In genomic region chr10:71064413-71065118, GRCh38 we compare ENCODE assay signal across 14 cellular contexts.
DNase-seq lines count a peak whose midpoint lies in the region; ATAC-seq, FAIRE-seq and TF ChIP-seq lines count a peak whose summit lies in the region.
"Had no signal": no experiment of that assay in that cellular context is flagged by ENCODE, and none has a peak within 500 bp of the region (broad histone marks: within the 10 kb centered on the region; RNA-seq: fewer than 3 reads in every experiment).

No MANE protein-coding gene starts in this region.

- H3K27ac ChIP-seq in HepG2 (ENCODE audit: extremely low read length, insufficient read depth, low read length), result no peak overlapping the region
- H3K27ac ChIP-seq in right lobe of liver, result no peak overlapping the region
- no peak overlapping the region for H3K27ac ChIP-seq in esophagus squamous epithelium
- H3K27ac ChIP-seq: uterus had no signal

- H3K9me3 ChIP-seq in HepG2 (ENCODE audit: low read length) (no peaks in the 10 kb centered on the region), right lobe of liver (no peaks in the 10 kb centered on the region), esophagus squamous epithelium (no peaks in the 10 kb centered on the region)
- H3K9me3 ChIP-seq: uterus had no signal

- FAIRE-seq in HepG2 (lab: Jason Lieb, UNC), result no peak

- H2AFZ ChIP-seq in HepG2 (ENCODE audit: low read length), result no peak overlapping the region

- TF ChIP-seq EP300 in HepG2 (IDR thresholded peaks at IDR 0.05; ENCODE audit: low read depth in 2 of 2, low read length in 2 of 2) (no peak), HepG2 (CRISPR knock-in tag; IDR thresholded peaks at IDR 0.05; ENCODE audit: borderline replicate concordance) (no peak)

- 0 out of 2 replicates have a peak overlapping the region, but pooled peaks have one; percentile 3 for H3K4me2 ChIP-seq in HepG2 (ENCODE audit: low read depth, low read length)

- H3K79me2 ChIP-seq in HepG2 (ENCODE audit: insufficient read depth, low read length), result no peaks in the 10 kb centered on the region

- peak overlapping the region; percentile 18 for H3K4me3 Mint-ChIP-seq in type B pancreatic cell
- H3K4me3 Mint-ChIP-seq: activated CD4-positive, alpha-beta memory T cell treated with anti-CD3 and anti-CD28 coated beads for 36 hours had no signal

- no peaks in the 10 kb centered on the region for H3K9me3 Mint-ChIP-seq in type B pancreatic cell
- H3K9me3 Mint-ChIP-seq: activated CD4-positive, alpha-beta memory T cell treated with anti-CD3 and anti-CD28 coated beads for 36 hours had no signal

- ATAC-seq in HepG2, result no peak
- ATAC-seq in right lobe of liver, result no peak
- peak; percentile 53 to 74 for ATAC-seq in left cardiac atrium
- no peak for ATAC-seq in HG02840 (IDR thresholded peaks at IDR 0.05; ENCODE audit: low FRiP score, unreplicated experiment)
- no peak for ATAC-seq in HG02588 (IDR thresholded peaks at IDR 0.05; ENCODE audit: unreplicated experiment)

- TF ChIP-seq POLR2A in HepG2 (IDR thresholded peaks at IDR 0.05; ENCODE audit: insufficient read depth in 1 of 2, low read depth in 2 of 2, low read length in 2 of 2) (no peak), right lobe of liver (IDR thresholded peaks at IDR 0.05) (no peak), esophagus squamous epithelium (IDR thresholded peaks at IDR 0.05) (no peak)

- whole genome bisulfite sequencing in HepG2 (ENCODE audit: low lambda C conversion rate), result 15% methylated on average over 9 of the region's 13 CpGs
- 41% methylated on average over 10 of the region's 13 CpGs for WGBS in right lobe of liver (ENCODE audit: insufficient coverage, low coverage, low lambda C conversion rate, missing lambda C conversion rate)
- WGBS in esophagus squamous epithelium, 2 donors, result 63 to 74% methylated on average over 9 to 12 of the region's 13 CpGs

- H3K4me1 ChIP-seq in HepG2 (ENCODE audit: insufficient read depth, low read length) (no peaks in the 10 kb centered on the region), right lobe of liver (no peaks in the 10 kb centered on the region), esophagus squamous epithelium (peaks cover 7 to 24% (median 10%) of the 10 kb centered on the region in 3 donors)
- H3K4me1 ChIP-seq: uterus had no signal

- POLR2A ChIA-PET in HepG2 (lab: Yijun Ruan, JAX), result no interaction called here

- no peak for TF ChIP-seq CTCF in HepG2 (CRISPR knock-in tag; IDR thresholded peaks at IDR 0.05)
- TF ChIP-seq CTCF in right lobe of liver (IDR thresholded peaks at IDR 0.05), result no peak
- no peak for TF ChIP-seq CTCF in type B pancreatic cell (conservative IDR thresholded peaks at IDR 0.05)
- TF ChIP-seq CTCF in esophagus squamous epithelium (IDR thresholded peaks at IDR 0.05), result peak in 1 of 6 experiments; percentile 27

- H3K27me3 ChIP-seq in HepG2 (ENCODE audit: control insufficient read depth in 1 of 2, insufficient read depth in 2 of 2, low read length in 2 of 2) (peaks cover 6 to 52% of the 10 kb centered on the region in 2 experiments; a peak in 4 of 5 replicates), right lobe of liver (no peaks in the 10 kb centered on the region), esophagus squamous epithelium (no peaks in the 10 kb centered on the region)
- H3K27me3 ChIP-seq: uterus had no signal

- no peak for TF ChIP-seq RAD21 in HepG2 (CRISPR knock-in tag; IDR thresholded peaks at IDR 0.05)

- no peaks in the 10 kb centered on the region for H4K20me1 ChIP-seq in HepG2 (ENCODE audit: insufficient read depth, low read length)

- no TSS peak for BruUV-seq in HepG2 (replicated peaks; lab: Mats Ljungman, UMichigan)

- H3K4me3 ChIP-seq in HepG2 (replicated peaks in 1 of 3; ENCODE audit: insufficient read depth in 1 of 3, low read depth in 2 of 3, low read length in 3 of 3) (no peak overlapping the region), right lobe of liver (no peak overlapping the region), esophagus squamous epithelium (no peak overlapping the region)
- H3K4me3 ChIP-seq: uterus had no signal

- H3K9ac ChIP-seq in HepG2 (ENCODE audit: insufficient read depth, low read depth, low read length), result no peak overlapping the region

- CTCF ChIA-PET in HepG2 (lab: Yijun Ruan, JAX; ENCODE audit: low intra/inter-chr PET ratio, low total read pairs), result no interaction called here

- no peaks in the 10 kb centered on the region for H3K36me3 Mint-ChIP-seq in type B pancreatic cell
- H3K36me3 Mint-ChIP-seq: activated CD4-positive, alpha-beta memory T cell treated with anti-CD3 and anti-CD28 coated beads for 36 hours had no signal

- peak; percentile 5 for DNase-seq in HepG2 (ENCODE audit: low spot score)
- no peak for DNase-seq in right lobe of liver
- DNase-seq in SK-MEL-5 (ENCODE audit: low read depth, low spot score), result peak; percentile 60
- DNase-seq in left cardiac atrium, result peak; percentile 46
- no peak for DNase-seq in type B pancreatic cell (ENCODE audit: extremely low spot score, unreplicated experiment)
- DNase-seq in esophagus squamous epithelium (lab: John Stamatoyannopoulos, UW), result no peak
- DNase-seq: activated CD4-positive, alpha-beta memory T cell treated with anti-CD3 and anti-CD28 coated beads for 36 hours; activated naive CD4-positive, alpha-beta T cell; kidney glomerular epithelial cell; NCI-H1092 treated with DMSO at 0.1 percent for 48 hours; NCI-H748 treated with DMSO at 0.1 percent for 48 hours; uterus had no signal

- H3K27me3 Mint-ChIP-seq in type B pancreatic cell, result peaks cover 9% of the 10 kb centered on the region
- H3K27me3 Mint-ChIP-seq: activated CD4-positive, alpha-beta memory T cell treated with anti-CD3 and anti-CD28 coated beads for 36 hours had no signal

- no peaks in the 10 kb centered on the region for H3K36me3 ChIP-seq in HepG2 (replicated peaks in 1 of 2; ENCODE audit: control insufficient read depth in 1 of 2, insufficient read depth in 2 of 2, low read length in 2 of 2)
- H3K36me3 ChIP-seq in right lobe of liver, result no peaks in the 10 kb centered on the region
- no peaks in the 10 kb centered on the region for H3K36me3 ChIP-seq in esophagus squamous epithelium
- H3K36me3 ChIP-seq: uterus had no signal

- intact Hi-C loops in HepG2 (cut with micrococcal nuclease; ENCODE audit: unreplicated experiment) (no loop called here), right lobe of liver (cut with DNase I) (no loop called here), left cardiac atrium (cut with DNase I) (loop anchor here in 1 of 2 donors (10.0 kb wide), 2 partner anchors 140 to 150 kb away; partner anchors contain the start of gene UNC5B), esophagus squamous epithelium (cut with DNase I) (no loop called here)

- no peak overlapping the region for H3K27ac Mint-ChIP-seq in type B pancreatic cell
- H3K27ac Mint-ChIP-seq: activated CD4-positive, alpha-beta memory T cell treated with anti-CD3 and anti-CD28 coated beads for 36 hours had no signal

- in situ Hi-C loops in HepG2 (cut with HindIII; ENCODE audit: extremely low pct_ligation_motif_present, low pct_unique_long_range_greater_than_20kb) (no loop called here), SK-MEL-5 (cut with HindIII; ENCODE audit: low pct_unique_long_range_greater_than_20kb, low sequenced_read_pairs) (no loop called here)

- H3K4me1 Mint-ChIP-seq in type B pancreatic cell (ENCODE audit: unreplicated experiment), result peaks cover 47% of the 10 kb centered on the region

TF ChIP-seq in HepG2, 621 proteins besides CTCF, POLR2A, EP300 and RAD21 (continues in another document):
- TF ChIP-seq KAT8 (CRISPR knock-in tag; IDR thresholded peaks at IDR 0.05) (no peak), NFE2L1 (CRISPR knock-in tag; IDR thresholded peaks at IDR 0.05; ENCODE audit: borderline replicate concordance) (no peak), ETV6 (CRISPR knock-in tag; conservative IDR thresholded peaks at IDR 0.05) (no peak), PATZ1 (CRISPR knock-in tag; IDR thresholded peaks at IDR 0.05) (no peak), GABPB1 (CRISPR knock-in tag; IDR thresholded peaks at IDR 0.05) (no peak), POGK (CRISPR knock-in tag; conservative IDR thresholded peaks at IDR 0.05) (no peak), SOX5 (CRISPR knock-in tag; IDR thresholded peaks at IDR 0.05; ENCODE audit: borderline replicate concordance) (no peak), CBX2 (IDR thresholded peaks at IDR 0.05; ENCODE audit: low read depth, low read length) (no peak), CBX2 (CRISPR knock-in tag; IDR thresholded peaks at IDR 0.05; ENCODE audit: low read depth) (no peak), ZNF263 (CRISPR knock-in tag; IDR thresholded peaks at IDR 0.05) (no peak), ZNF414 (CRISPR knock-in tag; IDR thresholded peaks at IDR 0.05) (no peak)

Comparison
In these comparisons a context has a peak if more than half of its experiments do, and no peak if none do; other contexts are left out.
1. DNase-seq: peak in HepG2 (single experiment), SK-MEL-5 (single experiment) and left cardiac atrium (single experiment); none in right lobe of liver (0 of 3), type B pancreatic cell (single experiment) and esophagus squamous epithelium (single experiment).
2. ATAC-seq: peak in left cardiac atrium (2 of 2); none in HepG2 (single experiment), right lobe of liver (0 of 4), HG02840 (single experiment) and HG02588 (single experiment).